ENCODE assay signal across 31 cellular contexts in the genomic region with DNA sequence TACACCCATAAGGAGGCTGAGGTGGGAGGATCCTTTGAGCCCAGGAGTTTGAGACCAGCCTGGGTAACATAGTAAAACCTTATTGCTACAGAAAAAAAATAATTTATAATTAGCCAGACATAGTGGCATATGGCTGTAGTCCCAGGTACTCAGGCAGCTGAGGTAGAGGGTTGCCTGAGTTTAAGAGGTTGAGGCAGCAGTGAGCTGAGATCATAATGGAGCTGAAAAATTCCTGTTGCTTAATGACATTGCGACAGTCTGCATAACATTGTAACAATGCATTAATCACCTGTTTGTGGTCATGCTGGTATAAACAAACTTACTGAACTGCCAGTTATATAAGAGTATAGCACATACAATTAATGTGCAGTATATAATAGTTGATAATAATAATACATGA.
DNase-seq lines count a peak whose midpoint lies in the region; ATAC-seq and TF ChIP-seq lines count a peak whose summit lies in the region.
"Had no signal": no experiment of that assay in that cellular context is flagged by ENCODE, and none has a peak within 500 bp of the region (broad histone marks: within the 10 kb centered on the region; RNA-seq: fewer than 3 reads in every experiment).

No MANE protein-coding gene starts in this region.

- CTCF ChIA-PET in MCF 10A (lab: Yijun Ruan, JAX), result interaction anchor here (1.2 kb wide), 1 partner anchor 164 kb away, joined by 7 read pairs; no protein-coding TSS in a partner anchor

- POLR2A ChIA-PET in MCF 10A (lab: Yijun Ruan, JAX), result interaction anchor here (0.6 to 1.4 kb wide), 5 partner anchors 9 to 148 kb away, joined by 3 to 4 read pairs (median 3); no protein-coding TSS in a partner anchor

- H3K9me3 ChIP-seq in breast epithelium, result peaks cover 0 to 14% of the 10 kb centered on the region in 2 donors
- H3K9me3 ChIP-seq: Peyer's patch had no signal

- H3K4me1 Mint-ChIP-seq in MCF 10A (ENCODE audit: insufficient read depth, unreplicated experiment), result no peaks in the 10 kb centered on the region
- no peaks in the 10 kb centered on the region for H3K4me1 Mint-ChIP-seq in T-helper 2 cell treated with Interferon-gamma antibody and Interleukin-4, amounts not matched to agents 5 μg/mL and 100 μg/mL, for 36 hours (ENCODE audit: low read depth)
- H3K4me1 Mint-ChIP-seq: activated B cell treated with CpG ODN at 0.5 μM for 24 hours; activated CD8-positive, alpha-beta memory T cell treated with anti-CD3 and anti-CD28 coated beads, Interleukin-2, amount 10 ng/mL, durations not matched to agents 7 days and 5 days; B cell; CD8-positive, alpha-beta memory T cell; immature natural killer cell; naive thymus-derived CD4-positive, alpha-beta T cell had no signal

- H3K4me3 ChIP-seq in breast epithelium, result no peak overlapping the region
- H3K4me3 ChIP-seq: cardiac muscle cell, Peyer's patch, SJCRH30, thoracic aorta had no signal

- BruUV-seq in MCF 10A (replicated peaks; lab: Mats Ljungman, UMichigan), result no TSS peak

- no peak overlapping the region for H3K4me3 Mint-ChIP-seq in MCF 10A (ENCODE audit: unreplicated experiment)
- no peak overlapping the region for H3K4me3 Mint-ChIP-seq in T-helper 2 cell treated with Interferon-gamma antibody and Interleukin-4, amounts not matched to agents 5 μg/mL and 100 μg/mL, for 36 hours
- H3K4me3 Mint-ChIP-seq: activated B cell treated with CpG ODN at 0.5 μM for 24 hours; activated CD8-positive, alpha-beta memory T cell treated with anti-CD3 and anti-CD28 coated beads, Interleukin-2, amount 10 ng/mL, durations not matched to agents 7 days and 5 days; activated naive CD4-positive, alpha-beta T cell treated with anti-CD3 and anti-CD28 coated beads for 36 hours; B cell; CD8-positive, alpha-beta memory T cell; immature natural killer cell; naive thymus-derived CD4-positive, alpha-beta T cell; stimulated activated naive CD8-positive, alpha-beta T cell treated with anti-CD3 and anti-CD28 coated beads, Interleukin-15, Interleukin-2, amounts not matched to agents 100 ng/mL and 50 ng/mL, for 24 hours had no signal

- no peak overlapping the region for H3K27ac ChIP-seq in breast epithelium
- H3K27ac ChIP-seq: cardiac muscle cell, HL-60, Peyer's patch, SJCRH30, thoracic aorta had no signal

- DNase-seq in MCF 10A (ENCODE audit: unreplicated experiment) (peak; percentile 62), breast epithelium (ENCODE audit: low spot score in 2 of 2) (no peak), amniotic epithelial cell (ENCODE audit: low read depth) (peak; percentile 1), glomerular visceral epithelial cell (ENCODE audit: extremely low spot score) (peak; percentile 62), foreskin melanocyte (no peak)
- no peak for DNase-seq in T-helper 2 cell treated with Interferon-gamma antibody and Interleukin-4, amounts not matched to agents 5 μg/mL and 100 μg/mL, for 36 hours (ENCODE audit: low spot score)
- DNase-seq: activated B cell treated with CpG ODN at 0.5 μM for 24 hours; activated CD8-positive, alpha-beta memory T cell treated with anti-CD3 and anti-CD28 coated beads, Interleukin-2, amount 10 ng/mL, durations not matched to agents 7 days and 5 days; activated naive CD4-positive, alpha-beta T cell treated with anti-CD3 and anti-CD28 coated beads for 36 hours; amygdala; CD8-positive, alpha-beta memory T cell; cortex of kidney; hypothalamus; immature natural killer cell; left ventricle myocardium superior; midbrain; naive thymus-derived CD4-positive, alpha-beta T cell; NCI-H1105; NCI-H187 treated with DMSO at 0.1 percent for 48 hours; NCI-H526; nucleus accumbens; Peyer's patch; small intestine had no signal

- no peak for TF ChIP-seq CTCF in MCF 10A (IDR thresholded peaks at IDR 0.05; ENCODE audit: unreplicated experiment)
- TF ChIP-seq CTCF in breast epithelium (IDR thresholded peaks at IDR 0.05), result no peak

- H3K27me3 ChIP-seq in breast epithelium, result no peaks in the 10 kb centered on the region
- H3K27me3 ChIP-seq: cardiac muscle cell, Peyer's patch, SJCRH30 had no signal

- H3K36me3 Mint-ChIP-seq in MCF 10A (ENCODE audit: insufficient read depth, unreplicated experiment), result peaks cover 6% of the 10 kb centered on the region
- H3K36me3 Mint-ChIP-seq in T-helper 2 cell treated with Interferon-gamma antibody and Interleukin-4, amounts not matched to agents 5 μg/mL and 100 μg/mL, for 36 hours (ENCODE audit: low read depth), result no peaks in the 10 kb centered on the region
- H3K36me3 Mint-ChIP-seq: CD8-positive, alpha-beta memory T cell; naive thymus-derived CD4-positive, alpha-beta T cell had no signal

- intact Hi-C loops in MCF 10A (cut with micrococcal nuclease), result no loop called here
- intact Hi-C loops in breast epithelium (cut with DNase I; ENCODE audit: low total_unique reads), result no loop called here

- no peak for TF ChIP-seq POLR2A in breast epithelium (IDR thresholded peaks at IDR 0.05)

- H3K9me3 Mint-ChIP-seq in MCF 10A (ENCODE audit: unreplicated experiment), result peaks cover 8% of the 10 kb centered on the region
- H3K9me3 Mint-ChIP-seq in T-helper 2 cell treated with Interferon-gamma antibody and Interleukin-4, amounts not matched to agents 5 μg/mL and 100 μg/mL, for 36 hours, result peaks cover 10% of the 10 kb centered on the region

- H3K27ac Mint-ChIP-seq in MCF 10A (ENCODE audit: low read depth, unreplicated experiment), result no peak overlapping the region
- no peak overlapping the region for H3K27ac Mint-ChIP-seq in T-helper 2 cell treated with Interferon-gamma antibody and Interleukin-4, amounts not matched to agents 5 μg/mL and 100 μg/mL, for 36 hours
- H3K27ac Mint-ChIP-seq: activated B cell treated with CpG ODN at 0.5 μM for 24 hours; activated CD8-positive, alpha-beta memory T cell treated with anti-CD3 and anti-CD28 coated beads, Interleukin-2, amount 10 ng/mL, durations not matched to agents 7 days and 5 days; activated naive CD4-positive, alpha-beta T cell treated with anti-CD3 and anti-CD28 coated beads for 36 hours; B cell; CD8-positive, alpha-beta memory T cell; immature natural killer cell; naive thymus-derived CD4-positive, alpha-beta T cell; stimulated activated naive CD8-positive, alpha-beta T cell treated with anti-CD3 and anti-CD28 coated beads, Interleukin-15, Interleukin-2, amounts not matched to agents 100 ng/mL and 50 ng/mL, for 24 hours had no signal

- no peaks in the 10 kb centered on the region for H3K4me1 ChIP-seq in breast epithelium
- H3K4me1 ChIP-seq: Peyer's patch had no signal

- H3K36me3 ChIP-seq in breast epithelium, result no peaks in the 10 kb centered on the region
- H3K36me3 ChIP-seq: cardiac muscle cell, Peyer's patch, SJCRH30, thoracic aorta had no signal

- ATAC-seq in GM21447 (IDR thresholded peaks at IDR 0.05; ENCODE audit: unreplicated experiment) (no peak), HG02870 (IDR thresholded peaks at IDR 0.05; ENCODE audit: unreplicated experiment) (no peak)
- ATAC-seq: activated CD8-positive, alpha-beta memory T cell treated with anti-CD3 and anti-CD28 coated beads, Interleukin-2, amount 10 ng/mL, durations not matched to agents 7 days and 5 days; left ventricle myocardium superior; naive thymus-derived CD4-positive, alpha-beta T cell had no signal

- H3K27me3 Mint-ChIP-seq in MCF 10A (ENCODE audit: insufficient read depth, unreplicated experiment), result no peaks in the 10 kb centered on the region
- no peaks in the 10 kb centered on the region for H3K27me3 Mint-ChIP-seq in T-helper 2 cell treated with Interferon-gamma antibody and Interleukin-4, amounts not matched to agents 5 μg/mL and 100 μg/mL, for 36 hours (ENCODE audit: low read depth)
- H3K27me3 Mint-ChIP-seq: activated CD8-positive, alpha-beta memory T cell treated with anti-CD3 and anti-CD28 coated beads, Interleukin-2, amount 10 ng/mL, durations not matched to agents 7 days and 5 days; B cell; stimulated activated naive CD8-positive, alpha-beta T cell treated with anti-CD3 and anti-CD28 coated beads, Interleukin-15, Interleukin-2, amounts not matched to agents 100 ng/mL and 50 ng/mL, for 24 hours had no signal

Comparison
In these comparisons a context has a peak if more than half of its experiments do, and no peak if none do; other contexts are left out.
1. DNase-seq: peak in MCF 10A (single experiment), amniotic epithelial cell (single experiment) and glomerular visceral epithelial cell (single experiment); none in breast epithelium (0 of 2), T-helper 2 cell treated with Interferon-gamma antibody and Interleukin-4, amounts not matched to agents 5 μg/mL and 100 μg/mL, for 36 hours (single experiment) and foreskin melanocyte (single experiment).